10 cellular contexts compared by ENCODE assay signal in the genomic region with DNA sequence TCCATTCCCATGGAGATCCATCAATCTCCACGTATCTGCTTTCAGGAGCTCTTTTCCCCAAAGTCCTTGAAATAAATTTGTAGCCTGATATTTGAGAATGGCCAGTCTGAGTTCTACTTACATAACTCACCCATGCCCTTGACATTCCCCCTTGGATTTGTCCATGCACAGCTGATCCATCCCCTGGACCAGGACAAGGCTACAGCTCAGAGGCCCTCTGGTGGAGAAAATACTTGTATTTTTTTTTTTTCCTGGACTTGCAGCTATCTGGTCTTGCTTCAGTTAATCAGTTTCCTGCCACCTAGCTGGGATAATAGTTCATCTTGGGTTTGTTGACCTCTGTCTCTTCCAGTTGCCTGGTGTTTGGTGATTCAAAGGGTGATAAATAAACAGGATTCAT.
A peak's percentile ranks its signal among the peaks of the same experiment; 100 is the strongest.
DNase-seq lines count a peak whose midpoint lies in the region; ATAC-seq and TF ChIP-seq lines count a peak whose summit lies in the region.
"Had no signal": no experiment of that assay in that cellular context is flagged by ENCODE, and none has a peak within 500 bp of the region (broad histone marks: within the 10 kb centered on the region; RNA-seq: fewer than 3 reads in every experiment).

No MANE protein-coding gene starts in this region.

- no peaks in the 10 kb centered on the region for H3K9me3 Mint-ChIP-seq in activated CD4-positive, alpha-beta T cell treated with anti-CD3 and anti-CD28 coated beads, Interleukin-2, amount 10 ng/mL, durations not matched to agents 24 days and 14 days
- H3K9me3 Mint-ChIP-seq: stimulated activated naive CD8-positive, alpha-beta T cell treated with anti-CD3 and anti-CD28 coated beads, Interleukin-15, Interleukin-2, amounts not matched to agents 100 ng/mL and 50 ng/mL, for 24 hours had no signal

- no peak overlapping the region for H3K4me3 Mint-ChIP-seq in activated CD4-positive, alpha-beta T cell treated with anti-CD3 and anti-CD28 coated beads, Interleukin-2, amount 10 ng/mL, durations not matched to agents 24 days and 14 days
- H3K4me3 Mint-ChIP-seq: activated naive CD8-positive, alpha-beta T cell treated with anti-CD3 and anti-CD28 coated beads, Interleukin-2, amount 50 U/mL, for 24 hours; memory B cell; stimulated activated naive CD8-positive, alpha-beta T cell treated with anti-CD3 and anti-CD28 coated beads, Interleukin-15, Interleukin-2, amounts not matched to agents 100 ng/mL and 50 ng/mL, for 24 hours had no signal

- no peaks in the 10 kb centered on the region for H3K36me3 ChIP-seq in lower lobe of right lung
- no peaks in the 10 kb centered on the region for H3K36me3 ChIP-seq in tibial nerve
- H3K36me3 ChIP-seq in tibial artery, result no peaks in the 10 kb centered on the region

- TF ChIP-seq EP300 in tibial nerve (IDR thresholded peaks at IDR 0.05), result no peak

- intact Hi-C loops in lower lobe of right lung (cut with DNase I) (no loop called here), tibial artery (cut with DNase I; ENCODE audit: low total_unique reads) (no loop called here)
- intact Hi-C loops in activated CD4-positive, alpha-beta T cell treated with anti-CD3 and anti-CD28 coated beads, Interleukin-2, amount 10 ng/mL, durations not matched to agents 24 days and 14 days (cut with micrococcal nuclease), result no loop called here

- no peak for TF ChIP-seq POLR2A in tibial nerve (IDR thresholded peaks at IDR 0.05)

- H3K27me3 ChIP-seq in lower lobe of right lung (ENCODE audit: low read depth) (no peaks in the 10 kb centered on the region), tibial nerve (no peaks in the 10 kb centered on the region), tibial artery (no peaks in the 10 kb centered on the region)

- H3K27ac ChIP-seq in lower lobe of right lung (no peak overlapping the region), tibial nerve (no peak overlapping the region), tibial artery (no peak overlapping the region)

- no peak for ATAC-seq in lower lobe of right lung
- ATAC-seq: activated naive CD8-positive, alpha-beta T cell treated with anti-CD3 and anti-CD28 coated beads, Interleukin-2, amount 50 U/mL, for 24 hours had no signal

- H3K4me1 Mint-ChIP-seq in activated CD4-positive, alpha-beta T cell treated with anti-CD3 and anti-CD28 coated beads, Interleukin-2, amount 10 ng/mL, durations not matched to agents 24 days and 14 days, result no peaks in the 10 kb centered on the region
- H3K4me1 Mint-ChIP-seq: activated naive CD8-positive, alpha-beta T cell treated with anti-CD3 and anti-CD28 coated beads, Interleukin-2, amount 50 U/mL, for 24 hours had no signal

- no peaks in the 10 kb centered on the region for H3K4me1 ChIP-seq in lower lobe of right lung
- H3K4me1 ChIP-seq in tibial nerve, result no peaks in the 10 kb centered on the region
- no peaks in the 10 kb centered on the region for H3K4me1 ChIP-seq in tibial artery

- H3K27me3 Mint-ChIP-seq in activated CD4-positive, alpha-beta T cell treated with anti-CD3 and anti-CD28 coated beads, Interleukin-2, amount 10 ng/mL, durations not matched to agents 24 days and 14 days, result no peaks in the 10 kb centered on the region
- H3K27me3 Mint-ChIP-seq: activated naive CD8-positive, alpha-beta T cell treated with anti-CD3 and anti-CD28 coated beads, Interleukin-2, amount 50 U/mL, for 24 hours; memory B cell; stimulated activated naive CD8-positive, alpha-beta T cell treated with anti-CD3 and anti-CD28 coated beads, Interleukin-15, Interleukin-2, amounts not matched to agents 100 ng/mL and 50 ng/mL, for 24 hours had no signal

- no peaks in the 10 kb centered on the region for H3K9me3 ChIP-seq in lower lobe of right lung
- H3K9me3 ChIP-seq in tibial nerve, result peaks cover 0 to 8% (median 0%) of the 10 kb centered on the region in 4 donors
- H3K9me3 ChIP-seq in tibial artery, result no peaks in the 10 kb centered on the region

- H3K4me3 ChIP-seq in astrocyte of the spinal cord (ENCODE audit: low read depth, low read length) (no peak overlapping the region), lower lobe of right lung (no peak overlapping the region), tibial nerve (no peak overlapping the region), tibial artery (no peak overlapping the region)

- DNase-seq in ELF-1 (ENCODE audit: low read depth, low spot score) (peak; percentile 36), KBM-7 (peak; percentile 7), astrocyte of the spinal cord (ENCODE audit: low read depth, low spot score) (no peak), lower lobe of right lung (no peak), tibial nerve (ENCODE audit: low spot score in 2 of 2) (no peak), tibial artery (no peak)
- DNase-seq in activated CD4-positive, alpha-beta T cell treated with anti-CD3 and anti-CD28 coated beads, Interleukin-2, amount 10 ng/mL, durations not matched to agents 24 days and 14 days, result no peak
- DNase-seq: activated naive CD8-positive, alpha-beta T cell treated with anti-CD3 and anti-CD28 coated beads, Interleukin-2, amount 50 U/mL, for 24 hours had no signal

- H3K27ac Mint-ChIP-seq in activated CD4-positive, alpha-beta T cell treated with anti-CD3 and anti-CD28 coated beads, Interleukin-2, amount 10 ng/mL, durations not matched to agents 24 days and 14 days, result no peak overlapping the region
- H3K27ac Mint-ChIP-seq: activated naive CD8-positive, alpha-beta T cell treated with anti-CD3 and anti-CD28 coated beads, Interleukin-2, amount 50 U/mL, for 24 hours; memory B cell; stimulated activated naive CD8-positive, alpha-beta T cell treated with anti-CD3 and anti-CD28 coated beads, Interleukin-15, Interleukin-2, amounts not matched to agents 100 ng/mL and 50 ng/mL, for 24 hours had no signal

- H3K36me3 Mint-ChIP-seq in activated CD4-positive, alpha-beta T cell treated with anti-CD3 and anti-CD28 coated beads, Interleukin-2, amount 10 ng/mL, durations not matched to agents 24 days and 14 days (ENCODE audit: low read depth), result no peaks in the 10 kb centered on the region

- TF ChIP-seq CTCF in astrocyte of the spinal cord (IDR thresholded peaks at IDR 0.05; ENCODE audit: low read depth, low read length) (peak; percentile 1), lower lobe of right lung (IDR thresholded peaks at IDR 0.05) (peak; percentile 20), tibial nerve (IDR thresholded peaks at IDR 0.05) (peak in 1 of 5 experiments; percentile 20), tibial artery (IDR thresholded peaks at IDR 0.05) (no peak)

- in situ Hi-C loops in KBM-7 (cut with MboI; ENCODE audit: low pct_unique_long_range_greater_than_20kb, low sequenced_read_pairs) (no loop called here), astrocyte of the spinal cord (cut with HindIII; ENCODE audit: low sequenced_read_pairs) (no loop called here)

- WGBS in tibial nerve, 2 donors, result 48 to 55% methylated on average over 1 of the region's 1 CpG

Comparison
In these comparisons a context has a peak if more than half of its experiments do, and no peak if none do; other contexts are left out.
1. DNase-seq: peak in ELF-1 (single experiment) and KBM-7 (single experiment); none in astrocyte of the spinal cord (single experiment), lower lobe of right lung (single experiment), tibial nerve (0 of 2), tibial artery (0 of 2) and activated CD4-positive, alpha-beta T cell treated with anti-CD3 and anti-CD28 coated beads, Interleukin-2, amount 10 ng/mL, durations not matched to agents 24 days and 14 days (single experiment).
2. CTCF ChIP-seq: peak in astrocyte of the spinal cord (single experiment) and lower lobe of right lung (single experiment); none in tibial artery (0 of 2).